ENCODE assay signal across 9 cellular contexts in the genomic region with DNA sequence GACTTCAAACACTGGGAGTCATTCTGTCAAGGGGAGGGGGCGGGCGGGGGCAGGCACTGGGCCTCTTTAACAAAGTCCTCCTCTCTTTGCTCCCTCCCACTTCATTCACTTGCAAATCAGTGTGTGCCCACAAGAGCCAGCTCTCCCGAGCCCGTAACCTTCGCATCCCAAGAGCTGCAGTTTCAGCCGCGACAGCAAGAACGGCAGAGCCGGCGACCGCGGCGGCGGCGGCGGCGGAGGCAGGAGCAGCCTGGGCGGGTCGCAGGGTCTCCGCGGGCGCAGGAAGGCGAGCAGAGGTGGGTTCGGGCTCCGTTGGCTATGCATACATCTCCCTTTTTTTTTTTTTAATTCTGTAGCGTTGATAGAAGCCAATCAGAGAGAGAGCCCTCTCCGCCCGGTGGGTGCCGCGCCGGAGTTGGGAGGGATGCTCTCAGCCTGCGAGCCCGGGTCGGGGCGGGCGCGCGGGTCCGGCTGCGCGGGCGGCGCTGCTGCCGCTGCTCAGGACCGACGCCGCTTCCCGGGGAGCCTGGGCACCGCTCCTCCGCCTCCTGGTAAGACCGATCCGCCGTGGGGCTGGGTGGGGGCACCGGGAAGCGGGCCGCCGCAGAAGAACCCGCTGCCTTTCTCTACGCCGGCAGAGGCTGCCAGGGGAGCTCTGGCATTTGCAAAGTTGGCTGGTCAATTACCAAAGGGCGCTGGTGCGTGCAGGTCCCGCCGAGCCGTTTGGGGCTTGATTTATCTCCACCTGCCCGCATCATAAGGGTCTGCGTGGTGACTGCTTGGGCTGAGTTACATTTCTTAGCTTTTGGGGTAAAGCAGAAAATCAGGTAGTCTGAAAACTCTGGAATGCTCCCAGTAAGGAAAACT. TPM values are rescaled to one million over a fixed set of nuclear protein-coding genes. Genes with fewer than 3 reads are reported as not detected.
DNase-seq lines count a peak whose midpoint lies in the region; ATAC-seq and TF ChIP-seq lines count a peak whose summit lies in the region.
"Had no signal": no experiment of that assay in that cellular context is flagged by ENCODE, and none has a peak within 500 bp of the region (broad histone marks: within the 10 kb centered on the region; RNA-seq: fewer than 3 reads in every experiment).

CDH6 (plus strand) TSS at position 96 of the 867 bp plus-strand sequence. CDS start 73,788 bp downstream, outside the sequence.

- H3F3A ChIP-seq in GM23338 (replicated peaks; ENCODE audit: low read depth), result peaks cover 3% of the 10 kb centered on the region; the same call in 1 of the 2 replicates

- DNase-seq in GM23338 (ENCODE audit: low spot score) (peak; percentile 93), NT2/D1 (ENCODE audit: low read depth, low spot score) (peak; percentile 87), esophagus muscularis mucosa (ENCODE audit: extremely low spot score) (no peak), MV-4-11 (lab: John Stamatoyannopoulos, UW) (no peak), NOMO-1 treated with DMSO at 0.1 percent for 48 hours (lab: John Stamatoyannopoulos, UW; ENCODE audit: unreplicated experiment) (no peak)
- DNase-seq in activated CD8-positive, alpha-beta T cell treated with anti-CD3 and anti-CD28 coated beads, Interleukin-2, amount 10 ng/mL, durations not matched to agents 7 days and 5 days, result no peak
- DNase-seq in activated effector memory CD4-positive, alpha-beta T cell treated with Interleukin-2 at 50 U/mL for 16 hours, result no peak

- no peaks in the 10 kb centered on the region for H3K9me3 Mint-ChIP-seq in GM23338
- no peaks in the 10 kb centered on the region for H3K9me3 Mint-ChIP-seq in activated CD8-positive, alpha-beta T cell treated with anti-CD3 and anti-CD28 coated beads, Interleukin-2, amount 10 ng/mL, durations not matched to agents 7 days and 5 days (ENCODE audit: insufficient read depth)

- no peaks in the 10 kb centered on the region for H3K36me3 Mint-ChIP-seq in GM23338 (ENCODE audit: low read depth)
- H3K36me3 Mint-ChIP-seq in activated CD8-positive, alpha-beta T cell treated with anti-CD3 and anti-CD28 coated beads, Interleukin-2, amount 10 ng/mL, durations not matched to agents 7 days and 5 days (ENCODE audit: low read depth), result peaks cover 2% of the 10 kb centered on the region

- no peaks in the 10 kb centered on the region for H3K9me2 ChIP-seq in GM23338 (ENCODE audit: insufficient read depth)

- H3K27me3 Mint-ChIP-seq in GM23338 (ENCODE audit: insufficient read depth, low read depth, poor library complexity), result peaks cover 32% of the 10 kb centered on the region
- H3K27me3 Mint-ChIP-seq in activated CD8-positive, alpha-beta T cell treated with anti-CD3 and anti-CD28 coated beads, Interleukin-2, amount 10 ng/mL, durations not matched to agents 7 days and 5 days (ENCODE audit: low read depth), result peaks cover 21% of the 10 kb centered on the region

- 2% methylated on average over 28 of the region's 67 CpGs for WGBS in esophagus muscularis mucosa

- peaks cover 19% of the 10 kb centered on the region for H3K4me1 Mint-ChIP-seq in GM23338
- peaks cover 4% of the 10 kb centered on the region for H3K4me1 Mint-ChIP-seq in activated CD8-positive, alpha-beta T cell treated with anti-CD3 and anti-CD28 coated beads, Interleukin-2, amount 10 ng/mL, durations not matched to agents 7 days and 5 days (ENCODE audit: low read depth)

- H4K20me1 ChIP-seq in GM23338 (replicated peaks; ENCODE audit: insufficient read depth), result no peaks in the 10 kb centered on the region

- intact Hi-C loops in esophagus muscularis mucosa (cut with DNase I), result no loop called here

- no peak within 1 kb of the TSS for H3K27ac Mint-ChIP-seq in GM23338
- H3K27ac Mint-ChIP-seq in activated CD8-positive, alpha-beta T cell treated with anti-CD3 and anti-CD28 coated beads, Interleukin-2, amount 10 ng/mL, durations not matched to agents 7 days and 5 days, result no peak within 1 kb of the TSS

- H3K36me3 ChIP-seq in GM23338 (ENCODE audit: insufficient read depth) (no peaks in the 10 kb centered on the region), NT2/D1 (ENCODE audit: insufficient read depth, insufficient read length, low read length) (no peaks in the 10 kb centered on the region), esophagus muscularis mucosa (no peaks in the 10 kb centered on the region), muscle layer of duodenum (ENCODE audit: control insufficient read depth in 1 of 2, insufficient read depth in 2 of 2, low read length in 2 of 2) (no peaks in the 10 kb centered on the region)

- peak within 1 kb of the TSS; percentile 100 for H2AFZ ChIP-seq in GM23338

- peak within 1 kb of the TSS; percentile 83 for H3K4me3 ChIP-seq in GM23338
- H3K4me3 ChIP-seq in NT2/D1 (ENCODE audit: insufficient read length, low read depth), result peak within 1 kb of the TSS; percentile 59
- H3K4me3 ChIP-seq in esophagus muscularis mucosa, result peak within 1 kb of the TSS; percentile 51 to 63 (median 52)
- H3K4me3 ChIP-seq in muscle layer of duodenum (ENCODE audit: low read depth in 1 of 2, low read length in 2 of 2), result peak within 1 kb of the TSS; percentile 47 to 65

- TF ChIP-seq POLR2A in esophagus muscularis mucosa (IDR thresholded peaks at IDR 0.05; ENCODE audit: low read depth), result no peak

- H3K9ac ChIP-seq in NT2/D1 (ENCODE audit: insufficient read length, low read depth), result peak within 1 kb of the TSS; percentile 67

- peak within 1 kb of the TSS; percentile 99 for H3K4me2 ChIP-seq in GM23338

- no peaks in the 10 kb centered on the region for H3K9me3 ChIP-seq in NT2/D1 (ENCODE audit: insufficient read depth, low read length)
- H3K9me3 ChIP-seq in esophagus muscularis mucosa, result no peaks in the 10 kb centered on the region
- no peaks in the 10 kb centered on the region for H3K9me3 ChIP-seq in muscle layer of duodenum (ENCODE audit: control insufficient read depth in 1 of 2, low read length in 2 of 2)

- peak within 1 kb of the TSS; percentile 83 for H3K4me3 Mint-ChIP-seq in GM23338
- no peak within 1 kb of the TSS for H3K4me3 Mint-ChIP-seq in activated CD8-positive, alpha-beta T cell treated with anti-CD3 and anti-CD28 coated beads, Interleukin-2, amount 10 ng/mL, durations not matched to agents 7 days and 5 days

- no peak for TF ChIP-seq CTCF in GM23338 (conservative IDR thresholded peaks at IDR 0.05; ENCODE audit: low read depth in 2 of 2)
- TF ChIP-seq CTCF in esophagus muscularis mucosa (IDR thresholded peaks at IDR 0.05), result no peak

- no peaks in the 10 kb centered on the region for H3K79me2 ChIP-seq in GM23338 (replicated peaks; ENCODE audit: insufficient read depth)

- POLR2A ChIA-PET in activated CD8-positive, alpha-beta T cell treated with anti-CD3 and anti-CD28 coated beads, Interleukin-2, amount 10 ng/mL, durations not matched to agents 7 days and 5 days (lab: Charles Lee), result no interaction called here

- no peak for TF ChIP-seq EP300 in esophagus muscularis mucosa (IDR thresholded peaks at IDR 0.05)

- CTCF ChIA-PET in activated CD8-positive, alpha-beta T cell treated with anti-CD3 and anti-CD28 coated beads, Interleukin-2, amount 10 ng/mL, durations not matched to agents 7 days and 5 days (lab: Charles Lee), result no interaction called here

- H3K27ac ChIP-seq in GM23338 (ENCODE audit: low read depth) (no peak within 1 kb of the TSS), esophagus muscularis mucosa (replicated peaks in 1 of 4) (peak within 1 kb of the TSS; percentile 39 to 65 (median 57)), muscle layer of duodenum (ENCODE audit: low read length) (no peak within 1 kb of the TSS)

- ATAC-seq in GM23338, result peak; percentile 95
- ATAC-seq in activated CD8-positive, alpha-beta T cell treated with anti-CD3 and anti-CD28 coated beads, Interleukin-2, amount 10 ng/mL, durations not matched to agents 7 days and 5 days, result no peak

- H3K4me1 ChIP-seq in GM23338 (ENCODE audit: insufficient read depth) (peaks cover 23% of the 10 kb centered on the region), NT2/D1 (ENCODE audit: insufficient read depth, insufficient read length) (no peaks in the 10 kb centered on the region), esophagus muscularis mucosa (peaks cover 12 to 25% (median 21%) of the 10 kb centered on the region in 4 donors), muscle layer of duodenum (ENCODE audit: control insufficient read depth in 1 of 2, insufficient read depth in 2 of 2, low read length in 2 of 2) (peaks cover 5 to 13% of the 10 kb centered on the region in 2 donors)

- peaks cover 53% of the 10 kb centered on the region for H3K27me3 ChIP-seq in GM23338 (ENCODE audit: insufficient read depth)
- H3K27me3 ChIP-seq in NT2/D1 (ENCODE audit: insufficient read depth, insufficient read length), result peaks cover 39% of the 10 kb centered on the region
- H3K27me3 ChIP-seq in esophagus muscularis mucosa, result peaks cover 0 to 53% (median 6%) of the 10 kb centered on the region in 4 donors
- H3K27me3 ChIP-seq in muscle layer of duodenum (ENCODE audit: low read depth, low read length), result peaks cover 19% of the 10 kb centered on the region

TF ChIP-seq in GM23338, 12 proteins besides CTCF, POLR2A, EP300 and RAD21 (continues in another document):
- TF ChIP-seq EZH2phosphoT487 (IDR thresholded peaks at IDR 0.05; ENCODE audit: unreplicated experiment) (no peak), ETS1 (IDR thresholded peaks at IDR 0.05) (no peak), NANOG (IDR thresholded peaks at IDR 0.05; ENCODE audit: borderline replicate concordance) (no peak), ZNF331 (CRISPR knock-in tag; IDR thresholded peaks at IDR 0.05; ENCODE audit: low read depth) (no peak), STAT1 (IDR thresholded peaks at IDR 0.05; ENCODE audit: unreplicated experiment) (no peak)

RNA-seq across cellular contexts. Expression of gene CDH6, which starts in this region (rescaled TPM):
- 0.23 and 1.1 TPM in 2 replicates for total RNA-seq in GM23338 (2014; rRNA removed; shearing (Covaris generic))
- 0.42 and 0.60 TPM in 2 replicates for polyA plus RNA-seq in GM23338 (2016; fragmentation: Nextera tagmentation; extraction: Ambion mirVana)
- 1 to 10 TPM in 3 of 4 donors, under 1 TPM in 1; 0.83 to 5.3 (median 3.9) TPM for total RNA-seq in esophagus muscularis mucosa
- total RNA-seq in activated CD8-positive, alpha-beta T cell treated with anti-CD3 and anti-CD28 coated beads, Interleukin-2, amount 10 ng/mL, durations not matched to agents 7 days and 5 days, result not detected
- total RNA-seq: mononuclear cell had no signal

Comparison
In these comparisons a context has a peak if more than half of its experiments do, and no peak if none do; other contexts are left out.
1. DNase-seq: peak in GM23338 (single experiment) and NT2/D1 (single experiment); none in esophagus muscularis mucosa (single experiment), activated CD8-positive, alpha-beta T cell treated with anti-CD3 and anti-CD28 coated beads, Interleukin-2, amount 10 ng/mL, durations not matched to agents 7 days and 5 days (single experiment), MV-4-11 (single experiment), activated effector memory CD4-positive, alpha-beta T cell treated with Interleukin-2 at 50 U/mL for 16 hours (single experiment) and NOMO-1 treated with DMSO at 0.1 percent for 48 hours (single experiment).
2. H3K27ac ChIP-seq: peak in esophagus muscularis mucosa (4 of 4); none in GM23338 (single experiment) and muscle layer of duodenum (single experiment).
3. Peak in every context shown above with its lines, with median percentiles within 50 percentile points of each other: H3K4me3 ChIP-seq.